In the genomic region with DNA sequence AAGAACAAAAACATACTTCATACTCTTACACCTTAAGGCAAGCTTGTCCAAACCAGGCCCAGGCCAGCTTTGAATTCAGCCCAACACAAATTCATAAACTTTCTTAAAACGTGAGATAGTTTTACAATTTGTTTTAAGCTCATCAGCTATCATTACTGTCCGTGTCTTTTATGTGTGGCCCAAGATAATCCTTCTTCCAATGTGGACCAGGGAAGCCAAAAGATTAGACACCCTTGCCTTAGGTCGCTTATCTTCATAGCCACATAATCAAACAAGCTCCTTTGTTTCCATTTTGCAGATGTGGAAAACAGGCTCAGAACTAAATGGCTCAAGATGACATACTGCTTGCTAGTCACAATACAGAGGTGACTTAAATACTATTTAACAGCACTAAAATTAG, we compare ENCODE assay signal across 22 cellular contexts. TPM values are rescaled to one million over a fixed set of nuclear protein-coding genes. Genes with fewer than 3 reads are reported as not detected.
DNase-seq lines count a peak whose midpoint lies in the region; ATAC-seq, FAIRE-seq and TF ChIP-seq lines count a peak whose summit lies in the region.
"Had no signal": no experiment of that assay in that cellular context is flagged by ENCODE, and none has a peak within 500 bp of the region (broad histone marks: within the 10 kb centered on the region; RNA-seq: fewer than 3 reads in every experiment).

No MANE protein-coding gene starts in this region.

- no peak for ATAC-seq in SK-N-SH treated with all-trans-retinoic acid at 6 μM for 48 hours
- ATAC-seq in left colon: no peak

- WGBS in SK-N-SH (ENCODE audit: low lambda C conversion rate): 95% methylated on average over 3 of the region's 3 CpGs

- H3K4me1 ChIP-seq in SK-N-SH (ENCODE audit: control insufficient read depth in 1 of 2, insufficient read depth in 2 of 2, low read depth in 1 of 2, low read length in 1 of 2): peaks cover 9 to 14% of the 10 kb centered on the region in 2 experiments; a peak in 2 of 4 replicates
- H3K4me1 ChIP-seq in astrocyte (ENCODE audit: insufficient read depth, low read length): peaks cover 16% of the 10 kb centered on the region

- CTCF ChIA-PET in SK-N-SH (lab: Yijun Ruan, JAX): interaction anchor here (0.8 to 5.8 kb wide), 6 partner anchors 9 to 332 kb away, joined by 3 to 31 read pairs (median 5); no protein-coding TSS in a partner anchor

- TF ChIP-seq CTCF in SK-N-SH (IDR thresholded peaks at IDR 0.05) (no peak), astrocyte (IDR thresholded peaks at IDR 0.05; ENCODE audit: insufficient read depth, low read depth, low read length) (no peak), mesothelial cell of epicardium (IDR thresholded peaks at IDR 0.05; ENCODE audit: unreplicated experiment) (no peak), type B pancreatic cell (conservative IDR thresholded peaks at IDR 0.05) (no peak), CD14-positive monocyte (IDR thresholded peaks at IDR 0.05) (no peak)

- no peaks in the 10 kb centered on the region for H3K27me3 Mint-ChIP-seq in astrocyte (ENCODE audit: low read depth, unreplicated experiment)
- no peaks in the 10 kb centered on the region for H3K27me3 Mint-ChIP-seq in mesothelial cell of epicardium (ENCODE audit: low read depth)
- H3K27me3 Mint-ChIP-seq in type B pancreatic cell: no peaks in the 10 kb centered on the region
- H3K27me3 Mint-ChIP-seq in CD14-positive monocyte (ENCODE audit: low read depth in 3 of 3): peaks cover 16 to 22% (median 21%) of the 10 kb centered on the region in 3 donors

- H4K20me1 ChIP-seq in SK-N-SH (ENCODE audit: insufficient read depth): no peaks in the 10 kb centered on the region
- no peaks in the 10 kb centered on the region for H4K20me1 ChIP-seq in astrocyte (ENCODE audit: insufficient read depth, low read length)

- POLR2A ChIA-PET in SK-N-SH (lab: Yijun Ruan, JAX): no interaction called here

- H3K9me2 ChIP-seq in SK-N-SH: no peaks in the 10 kb centered on the region

- no peak for FAIRE-seq in astrocyte (lab: Jason Lieb, UNC)
- FAIRE-seq: GM19239, H54 had no signal

- H3K36me3 Mint-ChIP-seq in astrocyte (ENCODE audit: low read depth, unreplicated experiment): peaks cover 2% of the 10 kb centered on the region
- H3K36me3 Mint-ChIP-seq in mesothelial cell of epicardium: no peaks in the 10 kb centered on the region
- H3K36me3 Mint-ChIP-seq in type B pancreatic cell: no peaks in the 10 kb centered on the region
- peaks cover 0 to 2% of the 10 kb centered on the region in 2 donors for H3K36me3 Mint-ChIP-seq in CD14-positive monocyte
- H3K36me3 Mint-ChIP-seq: IgD-negative memory B cell had no signal

- intact Hi-C loops in left colon (cut with DNase I, micrococcal nuclease) (no loop called here), CD14-positive monocyte (cut with micrococcal nuclease) (no loop called here)

- H3F3A ChIP-seq in SK-N-SH (replicated peaks; ENCODE audit: insufficient read depth): no peaks in the 10 kb centered on the region

- H2AFZ ChIP-seq in SK-N-SH (ENCODE audit: low read depth) (0 out of 2 replicates have a peak overlapping the region, but pooled peaks have one; percentile 15), astrocyte (ENCODE audit: low read depth, low read length) (no peak overlapping the region)

- TF ChIP-seq RAD21 in SK-N-SH (IDR thresholded peaks at IDR 0.05; ENCODE audit: low read length): no peak

- no peaks in the 10 kb centered on the region for H3K36me3 ChIP-seq in SK-N-SH (replicated peaks in 1 of 2; ENCODE audit: control insufficient read depth in 1 of 2, insufficient read depth in 2 of 2, low read length in 1 of 2)
- H3K36me3 ChIP-seq in astrocyte (ENCODE audit: insufficient read depth, low read length): no peaks in the 10 kb centered on the region
- H3K36me3 ChIP-seq: MG63 had no signal

- H3K4me3 Mint-ChIP-seq in astrocyte (ENCODE audit: unreplicated experiment) (no peak overlapping the region), mesothelial cell of epicardium (no peak overlapping the region), type B pancreatic cell (peak overlapping the region; percentile 44), CD14-positive monocyte (no peak overlapping the region)
- H3K4me3 Mint-ChIP-seq: IgD-negative memory B cell had no signal

- TF ChIP-seq EP300 in SK-N-SH (IDR thresholded peaks at IDR 0.05; ENCODE audit: borderline replicate concordance in 1 of 2, low read depth in 1 of 2, low read length in 1 of 2): no peak

- H3K27ac Mint-ChIP-seq in astrocyte (ENCODE audit: unreplicated experiment) (peak overlapping the region; percentile 28), mesothelial cell of epicardium (peak overlapping the region; percentile 77), type B pancreatic cell (peak overlapping the region; percentile 33), CD14-positive monocyte (no peak overlapping the region)
- H3K27ac Mint-ChIP-seq: IgD-negative memory B cell had no signal

- no peak overlapping the region for H3K4me2 ChIP-seq in SK-N-SH
- H3K4me2 ChIP-seq in astrocyte (ENCODE audit: low read length): no peak overlapping the region

- H3K4me1 Mint-ChIP-seq in astrocyte (ENCODE audit: low read depth, unreplicated experiment): peaks cover 33% of the 10 kb centered on the region
- H3K4me1 Mint-ChIP-seq in mesothelial cell of epicardium: peaks cover 43% of the 10 kb centered on the region
- H3K4me1 Mint-ChIP-seq in type B pancreatic cell (ENCODE audit: unreplicated experiment): peaks cover 46% of the 10 kb centered on the region
- H3K4me1 Mint-ChIP-seq in CD14-positive monocyte: peaks cover 23% of the 10 kb centered on the region

- no peak for DNase-seq in SK-N-SH
- no peak for DNase-seq in astrocyte (ENCODE audit: low read depth)
- no peak for DNase-seq in mesothelial cell of epicardium (ENCODE audit: low spot score in 2 of 2, unreplicated experiment in 2 of 2)
- no peak for DNase-seq in type B pancreatic cell (ENCODE audit: extremely low spot score, unreplicated experiment)
- no peak for DNase-seq in left colon
- no peak for DNase-seq in CD14-positive monocyte (ENCODE audit: low spot score)
- DNase-seq in NCI-H187 treated with DMSO at 0.1 percent for 48 hours (lab: John Stamatoyannopoulos, UW): no peak
- DNase-seq: DMS153, GDM1, Kasumi-1, MG63, NCI-H1092 treated with DMSO at 0.1 percent for 48 hours, NCI-H2227 treated with DMSO at 0.1 percent for 48 hours, NCI-H510A treated with DMSO at 0.1 percent for 48 hours, NCI-H774, RPMI8226, SHP77 treated with DMSO at 0.1 percent for 48 hours had no signal

- H3K27ac ChIP-seq in SK-N-SH (ENCODE audit: low read depth in 2 of 2, low read length in 1 of 2): no peak overlapping the region
- no peak overlapping the region for H3K27ac ChIP-seq in astrocyte (ENCODE audit: low read depth, low read length)
- H3K27ac ChIP-seq: 22Rv1 had no signal

- H3K27me3 ChIP-seq in SK-N-SH (ENCODE audit: insufficient read depth) (no peaks in the 10 kb centered on the region), astrocyte (ENCODE audit: insufficient read depth, low read length) (peaks cover 3% of the 10 kb centered on the region)

- H3K9ac ChIP-seq in SK-N-SH (no peak overlapping the region), astrocyte (ENCODE audit: low read length) (no peak overlapping the region)

- H3K9me3 Mint-ChIP-seq in astrocyte (ENCODE audit: unreplicated experiment) (no peaks in the 10 kb centered on the region), mesothelial cell of epicardium (no peaks in the 10 kb centered on the region), type B pancreatic cell (no peaks in the 10 kb centered on the region), CD14-positive monocyte (peaks cover 0 to 13% (median 2%) of the 10 kb centered on the region in 7 donors)
- H3K9me3 Mint-ChIP-seq: IgD-negative memory B cell had no signal

- H3K79me2 ChIP-seq in SK-N-SH (ENCODE audit: insufficient read depth): no peaks in the 10 kb centered on the region
- no peaks in the 10 kb centered on the region for H3K79me2 ChIP-seq in astrocyte (ENCODE audit: insufficient read depth, low read length)

- H3K4me3 ChIP-seq in SK-N-SH (ENCODE audit: low read depth in 2 of 2, low read length in 1 of 2) (no peak overlapping the region), astrocyte (ENCODE audit: insufficient read depth, low read depth, low read length) (no peak overlapping the region)
- H3K4me3 ChIP-seq: MG63 had no signal

- H3K9me3 ChIP-seq in SK-N-SH (no peaks in the 10 kb centered on the region), astrocyte (ENCODE audit: insufficient read depth, low read depth, low read length) (no peaks in the 10 kb centered on the region)
- H3K9me3 ChIP-seq: MG63 had no signal

TF ChIP-seq in SK-N-SH, 30 proteins besides CTCF, POLR2A, EP300 and RAD21:
- no peak for TF ChIP-seq SIN3A (IDR thresholded peaks at IDR 0.05; ENCODE audit: borderline replicate concordance, low read depth, low read length)
TF ChIP-seq in SK-N-SH: peak in this region for 0.

TF ChIP-seq in SK-N-SH treated with all-trans-retinoic acid at 6 μM for 48 hours, 23 proteins besides CTCF, POLR2A, EP300 and RAD21 (continues in another document):
- TF ChIP-seq, protein P1, sequence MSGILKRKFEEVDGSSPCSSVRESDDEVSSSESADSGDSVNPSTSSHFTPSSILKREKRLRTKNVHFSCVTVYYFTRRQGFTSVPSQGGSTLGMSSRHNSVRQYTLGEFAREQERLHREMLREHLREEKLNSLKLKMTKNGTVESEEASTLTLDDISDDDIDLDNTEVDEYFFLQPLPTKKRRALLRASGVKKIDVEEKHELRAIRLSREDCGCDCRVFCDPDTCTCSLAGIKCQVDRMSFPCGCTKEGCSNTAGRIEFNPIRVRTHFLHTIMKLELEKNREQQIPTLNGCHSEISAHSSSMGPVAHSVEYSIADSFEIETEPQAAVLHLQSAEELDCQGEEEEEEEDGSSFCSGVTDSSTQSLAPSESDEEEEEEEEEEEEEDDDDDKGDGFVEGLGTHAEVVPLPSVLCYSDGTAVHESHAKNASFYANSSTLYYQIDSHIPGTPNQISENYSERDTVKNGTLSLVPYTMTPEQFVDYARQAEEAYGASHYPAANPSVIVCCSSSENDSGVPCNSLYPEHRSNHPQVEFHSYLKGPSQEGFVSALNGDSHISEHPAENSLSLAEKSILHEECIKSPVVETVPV (CRISPR knock-in tag; IDR thresholded peaks at IDR 0.05): no peak

RNA-seq across cellular contexts. Expression of a gene that starts 6.0 kb away (rescaled TPM):
- polyA plus RNA-seq in SK-N-SH (2012; rRNA removed) (0.82 and 1.2 TPM in 2 replicates), CD14-positive monocyte (not detected)
- polyA plus RNA-seq in SK-N-SH (2012; cell fraction: cytosol; rRNA removed): 0.39 and 0.72 TPM in 2 replicates
- polyA plus RNA-seq in SK-N-SH (2012; cell fraction: nucleus; rRNA removed): 8.7 and 8.9 TPM in 2 replicates
- total RNA-seq in astrocyte (15.0 and 21.7 TPM in 2 replicates), mesothelial cell of epicardium (14.8 to 20.5 TPM (median 18.9 TPM) in 3 replicates), type B pancreatic cell (ENCODE audit: low replicate concordance) (12.6 and 32.5 TPM in 2 replicates), left colon (under 1 TPM; 0.09 to 0.11 TPM)
- polyA plus RNA-seq: IgD-negative memory B cell had no signal

RNA-seq across cellular contexts. Expression of a gene that starts 28.1 kb away (rescaled TPM):
- polyA plus RNA-seq in SK-N-SH (2012; rRNA removed) (11.0 and 12.7 TPM in 2 replicates), CD14-positive monocyte (not detected)
- 8.1 and 11.0 TPM in 2 replicates for polyA plus RNA-seq in SK-N-SH (2012; cell fraction: cytosol; rRNA removed)
- 8.0 and 10.3 TPM in 2 replicates for polyA plus RNA-seq in SK-N-SH (2012; cell fraction: nucleus; rRNA removed)
- total RNA-seq in astrocyte (12.9 and 13.5 TPM in 2 replicates), mesothelial cell of epicardium (77.1 to 80.0 TPM (median 79.1 TPM) in 3 replicates), type B pancreatic cell (ENCODE audit: low replicate concordance) (43.5 and 55.8 TPM in 2 replicates), left colon (10 to 100 TPM; 66.8 to 90.1 TPM)

Comparison
In these comparisons a context has a peak if more than half of its experiments do, and no peak if none do; other contexts are left out.
1. H3K27ac Mint-ChIP-seq: peak in astrocyte (single experiment), mesothelial cell of epicardium (single experiment) and type B pancreatic cell (single experiment); none in CD14-positive monocyte (0 of 7).
2. RNA of a gene that starts 6.0 kb away (total RNA-seq): 12.6 to 32.5 TPM in type B pancreatic cell, 15.0 to 21.7 TPM in astrocyte and 14.8 to 20.5 TPM in mesothelial cell of epicardium; 0.09 to 0.11 TPM in left colon; every median in the first group is over 10 times any median in the second.